ENCODE assay signal across 26 cellular contexts in the genomic region with DNA sequence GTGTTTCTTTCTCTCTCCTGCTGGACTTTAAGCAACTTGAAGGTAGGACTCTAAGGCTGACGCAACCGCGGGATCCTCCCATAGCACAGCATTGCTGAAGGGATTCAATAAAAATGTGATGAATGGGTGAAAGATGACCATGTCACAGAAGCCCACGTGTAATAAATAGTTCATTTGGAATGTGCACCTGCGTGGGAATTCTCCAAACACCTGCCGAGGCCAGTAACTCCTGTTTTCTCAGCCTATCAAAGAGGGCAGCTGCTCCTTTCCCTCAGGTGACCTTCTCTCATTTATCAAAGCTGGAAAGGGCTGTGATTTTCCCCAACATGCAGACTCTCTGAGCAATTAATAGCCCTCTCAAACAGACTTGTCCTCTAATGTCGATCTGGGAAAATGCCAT.
DNase-seq lines count a peak whose midpoint lies in the region; ATAC-seq, FAIRE-seq and TF ChIP-seq lines count a peak whose summit lies in the region.
"Had no signal": no experiment of that assay in that cellular context is flagged by ENCODE, and none has a peak within 500 bp of the region (broad histone marks: within the 10 kb centered on the region; RNA-seq: fewer than 3 reads in every experiment).

No MANE protein-coding gene starts in this region.

- no peak for FAIRE-seq in pancreas (lab: Jason Lieb, UNC)
- FAIRE-seq: A204.1, D721Med, GM12892, GM18507, H54, HTR-8/SVneo had no signal

- POLR2A ChIA-PET in Caco-2 (lab: Charles Lee): no interaction called here

- TF ChIP-seq POLR2A in body of pancreas (IDR thresholded peaks at IDR 0.05): peak in 1 of 3 donors; percentile 8

- H3K27me3 ChIP-seq in Caco-2 (replicated peaks; ENCODE audit: control insufficient read depth, insufficient read depth, low read length): no peaks in the 10 kb centered on the region
- H3K27me3 ChIP-seq in body of pancreas: no peaks in the 10 kb centered on the region
- no peaks in the 10 kb centered on the region for H3K27me3 ChIP-seq in pancreas
- H3K27me3 ChIP-seq: BE2C had no signal

- H3K27ac Mint-ChIP-seq in Caco-2 (ENCODE audit: unreplicated experiment): no peak overlapping the region
- H3K27ac Mint-ChIP-seq: CD4-positive, CD25-positive, alpha-beta regulatory T cell; CD8-positive, alpha-beta memory T cell; GM23338 had no signal

- H3K9me3 ChIP-seq in Caco-2: no peaks in the 10 kb centered on the region
- H3K9me3 ChIP-seq in body of pancreas: peaks cover 0 to 4% (median 0%) of the 10 kb centered on the region in 3 donors
- no peaks in the 10 kb centered on the region for H3K9me3 ChIP-seq in pancreas
- H3K9me3 ChIP-seq: BE2C had no signal

- CTCF ChIA-PET in Caco-2 (lab: Charles Lee): no interaction called here

- peaks cover 1% of the 10 kb centered on the region for H3K9me3 Mint-ChIP-seq in Caco-2 (ENCODE audit: unreplicated experiment)

- no peak overlapping the region for H3K4me3 Mint-ChIP-seq in Caco-2 (ENCODE audit: unreplicated experiment)
- H3K4me3 Mint-ChIP-seq: CD4-positive, CD25-positive, alpha-beta regulatory T cell; CD8-positive, alpha-beta memory T cell; GM23338 had no signal

- no peaks in the 10 kb centered on the region for H3K27me3 Mint-ChIP-seq in Caco-2 (ENCODE audit: insufficient read depth, unreplicated experiment)
- H3K27me3 Mint-ChIP-seq: CD4-positive, CD25-positive, alpha-beta regulatory T cell; CD8-positive, alpha-beta memory T cell had no signal

- intact Hi-C loops in Caco-2 (cut with micrococcal nuclease; ENCODE audit: unreplicated experiment): no loop called here
- intact Hi-C loops in body of pancreas (cut with DNase I): no loop called here
- intact Hi-C loops in pancreas (cut with DNase I): no loop called here
- intact Hi-C loops in posterior cingulate gyrus (cut with DNase I): no loop called here

- H3K4me1 ChIP-seq in Caco-2 (no peaks in the 10 kb centered on the region), body of pancreas (peaks cover 18% of the 10 kb centered on the region), pancreas (peaks cover 10 to 14% (median 12%) of the 10 kb centered on the region in 3 donors)
- H3K4me1 ChIP-seq: BE2C had no signal

- TF ChIP-seq CTCF in Caco-2 (IDR thresholded peaks at IDR 0.05; ENCODE audit: insufficient read depth in 1 of 2, low read depth in 1 of 2, low read length in 1 of 2, severe bottlenecking in 1 of 2, unreplicated experiment in 1 of 2) (no peak), body of pancreas (IDR thresholded peaks at IDR 0.05) (no peak), pancreas (IDR thresholded peaks at IDR 0.05) (no peak)

- H3K36me3 ChIP-seq in Caco-2 (ENCODE audit: control insufficient read depth, insufficient read depth, low read length) (no peaks in the 10 kb centered on the region), body of pancreas (replicated peaks in 1 of 2; ENCODE audit: insufficient read depth in 1 of 2, low read depth in 2 of 2) (no peaks in the 10 kb centered on the region), pancreas (no peaks in the 10 kb centered on the region)
- H3K36me3 ChIP-seq: BE2C had no signal

- peak; percentile 89 for ATAC-seq in body of pancreas
- peak; percentile 90 to 96 (median 94) for ATAC-seq in pancreas
- ATAC-seq in HG02623 (IDR thresholded peaks at IDR 0.05; ENCODE audit: unreplicated experiment): no peak
- ATAC-seq in GM18858 (IDR thresholded peaks at IDR 0.05; ENCODE audit: unreplicated experiment): no peak
- ATAC-seq: GM23338 had no signal

- DNase-seq in Caco-2 (peak; percentile 49 to 55), NCI-H146 (lab: John Stamatoyannopoulos, UW) (peak; percentile 68), body of pancreas (peak; percentile 61 to 88 (median 76)), pancreas (peak in 4 of 6 donors; percentile 51 to 82 (median 76)), DMS 273 (lab: John Stamatoyannopoulos, UW; ENCODE audit: unreplicated experiment) (no peak), posterior cingulate gyrus (no peak)
- DNase-seq: ACHN; BE2C; C1 segment of cervical spinal cord; CD4-positive, CD25-positive, alpha-beta regulatory T cell; CD8-positive, alpha-beta memory T cell; COR-L47; DMS153; DMS79; GDM1; HCEC 1CT; IMR-90 had no signal

- BruUV-seq in Caco-2 (replicated peaks; lab: Mats Ljungman, UMichigan): no TSS peak

- H3K4me1 Mint-ChIP-seq in Caco-2 (ENCODE audit: low read depth, unreplicated experiment): no peaks in the 10 kb centered on the region

- 2 to 26% methylated on average over 7 of the region's 7 CpGs for WGBS in body of pancreas, 2 donors
- 12 to 15% methylated on average over 7 of the region's 7 CpGs for WGBS in pancreas, 2 donors

- H3K4me3 ChIP-seq in Caco-2 (ENCODE audit: low read depth, low read length) (no peak overlapping the region), body of pancreas (no peak overlapping the region), pancreas (no peak overlapping the region)
- H3K4me3 ChIP-seq: GM23338 had no signal

- H3K27ac ChIP-seq in body of pancreas (peak overlapping the region in 3 of 4 donors; percentile 59 to 71 (median 71)), pancreas (peak overlapping the region in 3 of 4 donors; percentile 2 to 37 (median 34))

- H3K36me3 Mint-ChIP-seq in Caco-2 (ENCODE audit: insufficient read depth, unreplicated experiment): peaks cover 5% of the 10 kb centered on the region

Comparison
In these comparisons a context has a peak if more than half of its experiments do, and no peak if none do; other contexts are left out.
1. DNase-seq: peak in Caco-2 (2 of 2), NCI-H146 (single experiment), body of pancreas (4 of 4) and pancreas (4 of 6); none in DMS 273 (single experiment) and posterior cingulate gyrus (0 of 10).
2. ATAC-seq: peak in body of pancreas (single experiment) and pancreas (4 of 4); none in HG02623 (single experiment) and GM18858 (single experiment).